ENCODE assay signal across 22 cellular contexts in the genomic region with DNA sequence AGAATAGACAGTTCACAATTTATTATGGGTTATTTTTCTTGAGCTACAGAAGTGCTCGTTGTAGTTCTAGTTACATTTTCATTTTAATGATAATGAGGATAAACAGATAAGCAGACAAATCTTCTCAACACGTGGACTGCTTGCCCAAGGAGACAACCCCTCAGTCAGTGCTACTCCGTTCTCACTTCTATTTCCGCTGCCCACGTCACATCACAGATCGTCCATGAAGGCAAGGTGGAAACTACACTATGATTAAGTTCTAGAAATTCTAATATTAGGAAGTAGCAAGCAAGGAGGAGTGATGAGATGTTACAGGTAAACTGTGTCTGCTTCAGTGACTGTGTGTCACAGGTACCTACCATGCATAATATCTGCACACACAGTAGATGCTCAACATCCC.
DNase-seq lines count a peak whose midpoint lies in the region; ATAC-seq and TF ChIP-seq lines count a peak whose summit lies in the region.
"Had no signal": no experiment of that assay in that cellular context is flagged by ENCODE, and none has a peak within 500 bp of the region (broad histone marks: within the 10 kb centered on the region; RNA-seq: fewer than 3 reads in every experiment).

No MANE protein-coding gene starts in this region.

- H3K27me3 Mint-ChIP-seq in memory B cell = no peaks in the 10 kb centered on the region
- H3K27me3 Mint-ChIP-seq: IgD-negative memory B cell had no signal

- H3K36me3 Mint-ChIP-seq in memory B cell = peaks cover 13% of the 10 kb centered on the region

- WGBS in suprapubic skin = 88% methylated on average over 6 of the region's 6 CpGs

- no peaks in the 10 kb centered on the region for H3K9me3 Mint-ChIP-seq in memory B cell
- H3K9me3 Mint-ChIP-seq: GM23338, IgD-negative memory B cell, nephron progenitor cell had no signal

- no peak for TF ChIP-seq EP300 in suprapubic skin (IDR thresholded peaks at IDR 0.05)

- H3K27ac ChIP-seq in suprapubic skin = no peak overlapping the region
- H3K27ac ChIP-seq: cardiac muscle cell, HL-60, prostate gland had no signal

- TF ChIP-seq CTCF in suprapubic skin (IDR thresholded peaks at IDR 0.05) = no peak

- DNase-seq in memory B cell (ENCODE audit: low spot score in 2 of 2) = no peak
- no peak for DNase-seq in HEK293T (ENCODE audit: extremely low spot score)
- no peak for DNase-seq in kidney glomerular epithelial cell (lab: John Stamatoyannopoulos, UW)
- no peak for DNase-seq in suprapubic skin (ENCODE audit: low spot score in 2 of 2)
- DNase-seq: activated CD4-positive, alpha-beta T cell treated with anti-CD3 and anti-CD28 coated beads for 4 hours; activated effector memory CD4-positive, alpha-beta T cell treated with anti-CD3 and anti-CD28 coated beads, Interleukin-2, amount 50 U/mL, for 16 hours; amniotic stem cell; left colon; midbrain; MM.1S; NCI-H187 treated with DMSO at 0.1 percent for 48 hours; NCI-H446; nephron progenitor cell; stimulated activated CD4-positive, alpha-beta T cell treated with anti-CD3 and anti-CD28 coated beads, Interleukin-4, amount 100 ng/mL, for 1 hour had no signal

- H3K36me3 ChIP-seq in suprapubic skin = no peaks in the 10 kb centered on the region
- H3K36me3 ChIP-seq: cardiac muscle cell, prostate gland had no signal

- peak overlapping the region; percentile 8 for H3K27ac Mint-ChIP-seq in memory B cell
- H3K27ac Mint-ChIP-seq: GM23338, nephron progenitor cell had no signal

- CTCF ChIA-PET in HEK293T (lab: Yijun Ruan, JAX) = no interaction called here

- ATAC-seq in GM18867 (IDR thresholded peaks at IDR 0.05; ENCODE audit: unreplicated experiment) (peak; percentile 74), GM21526 (IDR thresholded peaks at IDR 0.05; ENCODE audit: low FRiP score, unreplicated experiment) (peak; percentile 54), HG03060 (IDR thresholded peaks at IDR 0.05; ENCODE audit: low read depth, unreplicated experiment) (peak; percentile 37), memory B cell (ENCODE audit: low read depth) (no peak)
- ATAC-seq: GM23338, left colon had no signal

- H3K4me3 Mint-ChIP-seq in memory B cell = no peak overlapping the region
- H3K4me3 Mint-ChIP-seq: GM23338, nephron progenitor cell had no signal

- POLR2A ChIA-PET in HEK293T (lab: Yijun Ruan, JAX) = no interaction called here

- H3K4me1 Mint-ChIP-seq in memory B cell = peaks cover 20% of the 10 kb centered on the region
- H3K4me1 Mint-ChIP-seq: nephron progenitor cell had no signal

- H3K4me3 ChIP-seq in suprapubic skin = no peak overlapping the region
- H3K4me3 ChIP-seq: cardiac muscle cell, GM23338, prostate gland had no signal

- no peaks in the 10 kb centered on the region for H3K27me3 ChIP-seq in suprapubic skin
- H3K27me3 ChIP-seq: cardiac muscle cell had no signal

- no peaks in the 10 kb centered on the region for H3K9me3 ChIP-seq in suprapubic skin
- H3K9me3 ChIP-seq: prostate gland had no signal

- TF ChIP-seq POLR2A in suprapubic skin (IDR thresholded peaks at IDR 0.05) = no peak

- H3K4me1 ChIP-seq in suprapubic skin = no peaks in the 10 kb centered on the region
- H3K4me1 ChIP-seq: prostate gland had no signal

TF ChIP-seq in HEK293T, 16 proteins besides CTCF, POLR2A, EP300 and RAD21:
- TF ChIP-seq TARDBP (IDR thresholded peaks at IDR 0.05) = no peak
- TF ChIP-seq L3MBTL2 (conservative IDR thresholded peaks at IDR 0.05) = no peak
- no peak for TF ChIP-seq FOXK2 (IDR thresholded peaks at IDR 0.05)
- TF ChIP-seq NFRKB (IDR thresholded peaks at IDR 0.05) = no peak
- TF ChIP-seq CTBP1 (IDR thresholded peaks at IDR 0.05; ENCODE audit: borderline replicate concordance) = no peak
